Comparison of ENCODE assay signal across 8 cellular contexts in genomic region chr5:178069909-178070308, GRCh38.
DNase-seq lines count a peak whose midpoint lies in the region; ATAC-seq and TF ChIP-seq lines count a peak whose summit lies in the region.

No MANE protein-coding gene starts in this region.

- no peak overlapping the region for H3K9ac ChIP-seq in OCI-LY1 (ENCODE audit: low read length)

- H3F3A ChIP-seq in OCI-LY1 (ENCODE audit: insufficient read depth, low read length) = no peaks in the 10 kb centered on the region

- H3K36me3 ChIP-seq in OCI-LY1 (ENCODE audit: insufficient read depth, low read length) (no peaks in the 10 kb centered on the region), brain microvascular endothelial cell (replicated peaks) (no peaks in the 10 kb centered on the region)

- H3K27ac ChIP-seq in OCI-LY1 (ENCODE audit: low read depth, low read length, poor library complexity, severe bottlenecking) (no peak overlapping the region), brain microvascular endothelial cell (no peak overlapping the region), RWPE1 (no peak overlapping the region)

- POLR2A ChIA-PET in RWPE1 (lab: Yijun Ruan, JAX; ENCODE audit: low non-redundant PET) = no interaction called here

- no peaks in the 10 kb centered on the region for H3K9me2 ChIP-seq in OCI-LY1 (ENCODE audit: low read depth, low read length)

- H4K20me1 ChIP-seq in OCI-LY1 (ENCODE audit: insufficient read depth, low read length) = no peaks in the 10 kb centered on the region

- TF ChIP-seq CTCF in AG09309 (IDR thresholded peaks at IDR 0.05; ENCODE audit: control insufficient read depth, insufficient read depth, low read depth, low read length, missing control alignments) = peak; percentile 67
- TF ChIP-seq CTCF in GM12875 (IDR thresholded peaks at IDR 0.05; ENCODE audit: borderline replicate concordance, insufficient read depth, low read depth, low read length) = peak; percentile 57; the same call in 1 of the 2 replicates
- TF ChIP-seq CTCF in OCI-LY1 (IDR thresholded peaks at IDR 0.05; ENCODE audit: low read length) = peak; percentile 86
- TF ChIP-seq CTCF in brain microvascular endothelial cell (IDR thresholded peaks at IDR 0.05; ENCODE audit: low read depth, low read length, missing control alignments) = peak; percentile 52
- TF ChIP-seq CTCF in RWPE1 (conservative IDR thresholded peaks at IDR 0.05; ENCODE audit: low read depth) = no peak

- H3K4me1 ChIP-seq in OCI-LY1 (ENCODE audit: insufficient read depth, low read length, severe bottlenecking) = peaks cover 11% of the 10 kb centered on the region

- H3K4me3 ChIP-seq in AG09309 (ENCODE audit: control insufficient read depth, low read depth, low read length) = no peak overlapping the region
- no peak overlapping the region for H3K4me3 ChIP-seq in GM12875 (ENCODE audit: low read depth, low read length)
- no peak overlapping the region for H3K4me3 ChIP-seq in OCI-LY1 (ENCODE audit: low read depth, low read length, poor library complexity, severe bottlenecking)
- no peak overlapping the region for H3K4me3 ChIP-seq in brain microvascular endothelial cell (ENCODE audit: low read depth, low read length)

- CTCF ChIA-PET in RWPE1 (lab: Yijun Ruan, JAX) = no interaction called here

- H3K9me3 ChIP-seq in OCI-LY1 (ENCODE audit: low read length) = no peaks in the 10 kb centered on the region

- ATAC-seq in HG03354 (IDR thresholded peaks at IDR 0.05; ENCODE audit: poor library complexity, severe bottlenecking, unreplicated experiment) = no peak

- DNase-seq in AG09309 (ENCODE audit: low read depth) (no peak), brain microvascular endothelial cell (peak; percentile 25), pons (ENCODE audit: low spot score) (peak; percentile 8), LoVo (ENCODE audit: low spot score) (no peak), RWPE1 (ENCODE audit: low spot score) (no peak)

- no peak overlapping the region for H2AFZ ChIP-seq in OCI-LY1 (ENCODE audit: low read length)

- in situ Hi-C loops in brain microvascular endothelial cell (cut with HindIII; ENCODE audit: low pct_ligation_motif_present, low sequenced_read_pairs) = no loop called here

- H3K4me2 ChIP-seq in OCI-LY1 (ENCODE audit: low read length) = no peak overlapping the region

- H3K79me2 ChIP-seq in OCI-LY1 (ENCODE audit: insufficient read depth, low read length) = no peaks in the 10 kb centered on the region

- H3K27me3 ChIP-seq in OCI-LY1 (ENCODE audit: insufficient read depth, low read length) (no peaks in the 10 kb centered on the region; the same call in 1 of the 2 replicates), brain microvascular endothelial cell (replicated peaks) (peaks cover 5% of the 10 kb centered on the region)

Comparison
In these comparisons a context has a peak if more than half of its experiments do, and no peak if none do; other contexts are left out.
1. DNase-seq: peak in brain microvascular endothelial cell (single experiment) and pons (single experiment); none in AG09309 (single experiment), LoVo (single experiment) and RWPE1 (single experiment).